In genomic region chr1:54851928-54852524, GRCh38 we compare ENCODE assay signal across 17 cellular contexts. TPM values are rescaled to one million over a fixed set of nuclear protein-coding genes. Genes with fewer than 3 reads are reported as not detected.
A peak's percentile ranks its signal among the peaks of the same experiment; 100 is the strongest.
DNase-seq lines count a peak whose midpoint lies in the region; ATAC-seq and TF ChIP-seq lines count a peak whose summit lies in the region.
"Had no signal": no experiment of that assay in that cellular context is flagged by ENCODE, and none has a peak within 500 bp of the region (broad histone marks: within the 10 kb centered on the region; RNA-seq: fewer than 3 reads in every experiment).

No MANE protein-coding gene starts in this region.

- CTCF ChIA-PET in RWPE1 (lab: Yijun Ruan, JAX) = interaction anchor here (0.8 kb wide), 1 partner anchor 170 kb away, joined by 3 read pairs; no protein-coding TSS in a partner anchor

- H3K36me3 Mint-ChIP-seq in nephron progenitor cell (ENCODE audit: low read depth) (peaks cover 72% of the 10 kb centered on the region), immature natural killer cell (peaks cover 4 to 30% (median 14%) of the 10 kb centered on the region in 3 donors)

- ATAC-seq in mucosa of descending colon (no peak), HG03045 (IDR thresholded peaks at IDR 0.05; ENCODE audit: unreplicated experiment) (no peak)

- H3K9me3 ChIP-seq in esophagus squamous epithelium = no peaks in the 10 kb centered on the region
- H3K9me3 ChIP-seq in mucosa of descending colon = no peaks in the 10 kb centered on the region

- no peak for TF ChIP-seq CTCF in RWPE1 (conservative IDR thresholded peaks at IDR 0.05; ENCODE audit: low read depth)
- TF ChIP-seq CTCF in esophagus squamous epithelium (IDR thresholded peaks at IDR 0.05) = no peak
- no peak for TF ChIP-seq CTCF in nephron progenitor cell (IDR thresholded peaks at IDR 0.05)
- no peak for TF ChIP-seq CTCF in mucosa of descending colon (IDR thresholded peaks at IDR 0.05)

- WGBS in esophagus squamous epithelium, 2 donors = 83 to 92% methylated on average over 8 to 11 of the region's 17 CpGs

- intact Hi-C loops in esophagus squamous epithelium (cut with DNase I) = no loop called here
- intact Hi-C loops in mucosa of descending colon (cut with DNase I, micrococcal nuclease) = no loop called here

- H3K27ac Mint-ChIP-seq in nephron progenitor cell = peak overlapping the region; percentile 29
- H3K27ac Mint-ChIP-seq in immature natural killer cell = no peak overlapping the region

- peaks cover 9 to 81% (median 12%) of the 10 kb centered on the region in 3 donors for H3K4me1 ChIP-seq in esophagus squamous epithelium
- H3K4me1 ChIP-seq in mucosa of descending colon (ENCODE audit: low read depth) = no peaks in the 10 kb centered on the region

- H3K4me3 Mint-ChIP-seq in nephron progenitor cell = no peak overlapping the region
- no peak overlapping the region for H3K4me3 Mint-ChIP-seq in immature natural killer cell

- in situ Hi-C loops in ACHN (cut with HindIII; ENCODE audit: low pct_ligation_motif_present, low pct_unique_long_range_greater_than_20kb, low sequenced_read_pairs) = no loop called here

- peaks cover 11 to 91% (median 27%) of the 10 kb centered on the region in 3 donors for H3K36me3 ChIP-seq in esophagus squamous epithelium
- no peaks in the 10 kb centered on the region for H3K36me3 ChIP-seq in mucosa of descending colon (ENCODE audit: low read depth)

- H3K4me3 ChIP-seq in esophagus squamous epithelium (no peak overlapping the region), mucosa of descending colon (no peak overlapping the region)
- H3K4me3 ChIP-seq: PC-9 had no signal

- H3K4me1 Mint-ChIP-seq in nephron progenitor cell (no peaks in the 10 kb centered on the region), immature natural killer cell (no peaks in the 10 kb centered on the region)

- no peaks in the 10 kb centered on the region for H3K27me3 ChIP-seq in esophagus squamous epithelium

- POLR2A ChIA-PET in RWPE1 (lab: Yijun Ruan, JAX; ENCODE audit: low non-redundant PET) = no interaction called here

- peak; percentile 51 for DNase-seq in ACHN
- no peak for DNase-seq in RWPE1 (ENCODE audit: low spot score)
- no peak for DNase-seq in esophagus squamous epithelium (lab: John Stamatoyannopoulos, UW)
- no peak for DNase-seq in nephron progenitor cell
- no peak for DNase-seq in immature natural killer cell
- no peak for DNase-seq in mucosa of descending colon
- DNase-seq in activated CD4-positive, alpha-beta T cell treated with anti-CD3 and anti-CD28 coated beads, Interleukin-2, amount 50 U/mL, for 1 hour = no peak
- DNase-seq: DMS153, GM23248, HCEC 1CT, KBM-7, NCI-H1417 treated with DMSO at 0.1 percent for 48 hours, NCI-H2029, NCI-H510A, PC-9 had no signal

- H3K9me3 Mint-ChIP-seq in nephron progenitor cell (no peaks in the 10 kb centered on the region), immature natural killer cell (no peaks in the 10 kb centered on the region)

- no peak for TF ChIP-seq POLR2A in esophagus squamous epithelium (IDR thresholded peaks at IDR 0.05)

- H3K27ac ChIP-seq in RWPE1 = peak overlapping the region; percentile 77
- peak overlapping the region in 3 of 4 donors; percentile 60 to 77 (median 77) for H3K27ac ChIP-seq in esophagus squamous epithelium
- H3K27ac ChIP-seq: C4-2B had no signal

- no peaks in the 10 kb centered on the region for H3K27me3 Mint-ChIP-seq in nephron progenitor cell (ENCODE audit: low read depth, poor library complexity)
- peaks cover 0 to 2% (median 0%) of the 10 kb centered on the region in 3 donors for H3K27me3 Mint-ChIP-seq in immature natural killer cell (ENCODE audit: low read depth in 3 of 3)

RNA-seq across cellular contexts. Expression of gene DHCR24, which starts 35.0 kb away (rescaled TPM):
- total RNA-seq in esophagus squamous epithelium (100 to 1,000 TPM; 285 to 499 (median 340) TPM), mucosa of descending colon (100 to 1,000 TPM; 101 to 271 (median 197) TPM)
- 10 to 100 TPM; 15.4 to 23.8 (median 17.0) TPM for polyA plus RNA-seq in immature natural killer cell

RNA-seq across cellular contexts. Expression of gene TTC22, which starts 50.9 kb away (rescaled TPM):
- total RNA-seq in esophagus squamous epithelium (100 to 1,000 TPM in 3 of 4 donors, 10 to 100 TPM in 1; 73.4 to 323 (median 141) TPM), mucosa of descending colon (100 to 1,000 TPM in 1 of 3 donors, 10 to 100 TPM in 2; 51.6 to 122 (median 70.8) TPM)
- polyA plus RNA-seq in immature natural killer cell = 10 to 100 TPM in 1 of 3 donors, 1 to 10 TPM in 2; 5.2 to 13.7 (median 5.6) TPM
- total RNA-seq: GM23248 had no signal
- polyA plus RNA-seq: GM23248 had no signal
